34 cellular contexts compared by ENCODE assay signal in the genomic region with DNA sequence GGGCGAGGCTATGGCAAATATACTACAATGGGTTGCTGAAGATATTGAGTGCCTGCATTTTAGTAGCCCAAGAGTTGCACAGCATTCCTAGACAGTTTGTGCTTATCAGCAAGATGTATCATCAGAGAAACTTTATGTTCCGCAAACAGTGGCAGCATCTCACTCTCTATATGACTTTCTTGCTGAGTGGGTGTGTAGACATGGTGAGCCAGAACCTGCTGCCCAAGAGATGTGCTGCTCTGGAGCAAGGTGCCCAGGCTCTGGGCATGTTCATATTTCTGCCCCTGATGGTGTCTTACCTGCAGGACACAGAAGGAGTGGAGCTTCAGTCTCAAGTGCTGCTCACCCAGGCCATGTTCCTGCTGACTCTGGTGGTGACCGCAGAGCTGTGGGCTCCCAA. TPM values are rescaled to one million over a fixed set of nuclear protein-coding genes. Genes with fewer than 3 reads are reported as not detected.
"Had no signal": no experiment of that assay in that cellular context is flagged by ENCODE, and none has a peak within 500 bp of the region (broad histone marks: within the 10 kb centered on the region; RNA-seq: fewer than 3 reads in every experiment).

No MANE protein-coding gene starts in this region.

- H3K36me3 Mint-ChIP-seq: activated CD4-positive, alpha-beta memory T cell treated with anti-CD3 and anti-CD28 coated beads for 36 hours had no signal

- H3K36me3 ChIP-seq: gastrocnemius medialis, left lung, lower lobe of right lung, pancreas, sigmoid colon, tibial nerve, WERI-Rb-1 had no signal

- H3K4me3 ChIP-seq: body of pancreas, coronary artery, dorsolateral prefrontal cortex, gastrocnemius medialis, left lung, lower lobe of right lung, pancreas, psoas muscle, sigmoid colon, smooth muscle cell, tibial nerve had no signal

- H3K27ac Mint-ChIP-seq: activated CD4-positive, alpha-beta memory T cell treated with anti-CD3 and anti-CD28 coated beads for 36 hours; activated CD4-positive, alpha-beta T cell treated with anti-CD3 and anti-CD28 coated beads, Interleukin-2, amount 10 ng/mL, durations not matched to agents 24 days and 14 days; activated naive CD4-positive, alpha-beta T cell treated with anti-CD3 and anti-CD28 coated beads, Interleukin-2, amount 50 U/mL, for 24 hours; activated T-helper 2 cell treated with anti-CD3 and anti-CD28 coated beads, Interferon-gamma antibody, Interleukin-2, Interleukin-4, amounts not matched to agents 10 μg/mL and 5 μg/mL and 100 μg/mL, durations not matched to agents 14 hours and 24 hours and 36 hours; naive thymus-derived CD8-positive, alpha-beta T cell; T-helper 1 cell treated with Interleukin-12 subunit alpha and Interleukin-12 subunit beta and Interleukin-4 antibody, amounts not matched to agents 30 μg/mL and 1 μg/mL, for 36 hours had no signal

- H3K4me2 ChIP-seq: smooth muscle cell had no signal

- H3K4me1 Mint-ChIP-seq: activated naive CD4-positive, alpha-beta T cell treated with anti-CD3 and anti-CD28 coated beads, Interleukin-2, amount 50 U/mL, for 24 hours; neural crest cell had no signal

- H3K4me3 Mint-ChIP-seq: activated CD4-positive, alpha-beta memory T cell treated with anti-CD3 and anti-CD28 coated beads for 36 hours; activated CD4-positive, alpha-beta T cell treated with anti-CD3 and anti-CD28 coated beads, Interleukin-2, amount 10 ng/mL, durations not matched to agents 24 days and 14 days; activated naive CD4-positive, alpha-beta T cell treated with anti-CD3 and anti-CD28 coated beads, Interleukin-2, amount 50 U/mL, for 24 hours; naive thymus-derived CD8-positive, alpha-beta T cell; neural crest cell; T-helper 1 cell treated with Interleukin-12 subunit alpha and Interleukin-12 subunit beta and Interleukin-4 antibody, amounts not matched to agents 30 μg/mL and 1 μg/mL, for 36 hours had no signal

- H3K27ac ChIP-seq: body of pancreas, coronary artery, dorsolateral prefrontal cortex, gastrocnemius medialis, left lung, lower lobe of right lung, pancreas, psoas muscle, sigmoid colon, tibial nerve, WERI-Rb-1 had no signal

- H3K4me1 ChIP-seq: gastrocnemius medialis, left lung, lower lobe of right lung, pancreas, psoas muscle, tibial nerve had no signal

- H3K9me3 ChIP-seq: body of pancreas, gastrocnemius medialis, pancreas, psoas muscle, sigmoid colon had no signal

- H3K27me3 ChIP-seq: body of pancreas, dorsolateral prefrontal cortex, gastrocnemius medialis, left lung, pancreas, sigmoid colon, tibial nerve had no signal

- H3K9me3 Mint-ChIP-seq: activated naive CD4-positive, alpha-beta T cell treated with anti-CD3 and anti-CD28 coated beads, Interleukin-2, amount 50 U/mL, for 24 hours had no signal

- DNase-seq: activated CD4-positive, alpha-beta memory T cell treated with anti-CD3 and anti-CD28 coated beads for 36 hours; activated CD4-positive, alpha-beta T cell treated with anti-CD3 and anti-CD28 coated beads, Interleukin-2, amount 10 ng/mL, durations not matched to agents 24 days and 14 days; activated CD8-positive, alpha-beta memory T cell treated with anti-CD3 and anti-CD28 coated beads, Interleukin-2, amount 50 U/mL, for 4 hours; activated T-cell treated with anti-CD3 and anti-CD28 coated beads, Interleukin-2, amount 50 U/mL, for 1 hour; aorta; body of pancreas; dorsolateral prefrontal cortex; effector memory CD4-positive, alpha-beta T cell; gastrocnemius medialis; glutamatergic neuron; left lung; lower lobe of right lung; mesenchymal stem cell; naive thymus-derived CD8-positive, alpha-beta T cell; nucleus accumbens; pancreas; psoas muscle; sigmoid colon; stimulated activated CD4-positive, alpha-beta T cell treated with anti-CD3 and anti-CD28 coated beads, Interleukin-1b, Interleukin-23, amount 100 ng/mL, for 48 hours; stimulated activated naive CD4-positive, alpha-beta T cell treated with Interleukin-2 at 50 U/mL for 16 hours; T-helper 9 cell; WERI-Rb-1 had no signal

- ATAC-seq: activated CD4-positive, CD25-positive, alpha-beta regulatory T cell treated with anti-CD3 and anti-CD28 coated beads, Interleukin-2, amount 50 U/mL, for 24 hours; body of pancreas; gastrocnemius medialis; left lung; lower lobe of right lung; naive thymus-derived CD8-positive, alpha-beta T cell; pancreas; psoas muscle had no signal

RNA-seq across cellular contexts. Expression of a gene that starts 8.2 kb away (rescaled TPM):
- total RNA-seq: activated CD4-positive, alpha-beta memory T cell treated with anti-CD3 and anti-CD28 coated beads for 36 hours; activated CD4-positive, alpha-beta T cell treated with anti-CD3 and anti-CD28 coated beads, Interleukin-2, amount 10 ng/mL, durations not matched to agents 24 days and 14 days; activated CD8-positive, alpha-beta memory T cell treated with anti-CD3 and anti-CD28 coated beads for 36 hours; activated T-helper 2 cell treated with anti-CD3 and anti-CD28 coated beads, Interferon-gamma antibody, Interleukin-2, Interleukin-4, amounts not matched to agents 10 μg/mL and 5 μg/mL and 100 μg/mL, durations not matched to agents 14 hours and 24 hours and 36 hours; aorta; body of pancreas; epithelial cell of proximal tubule; gastrocnemius medialis; lower lobe of right lung; naive thymus-derived CD8-positive, alpha-beta T cell; neural crest cell; pancreas; psoas muscle; sigmoid colon; smooth muscle cell; temporal lobe; tibial nerve; ureter had no signal

RNA-seq across cellular contexts. Expression of a gene that starts 41.3 kb away (rescaled TPM):
- total RNA-seq: activated CD4-positive, alpha-beta memory T cell treated with anti-CD3 and anti-CD28 coated beads for 36 hours; activated CD4-positive, alpha-beta T cell treated with anti-CD3 and anti-CD28 coated beads, Interleukin-2, amount 10 ng/mL, durations not matched to agents 24 days and 14 days; activated CD8-positive, alpha-beta memory T cell treated with anti-CD3 and anti-CD28 coated beads for 36 hours; activated T-helper 2 cell treated with anti-CD3 and anti-CD28 coated beads, Interferon-gamma antibody, Interleukin-2, Interleukin-4, amounts not matched to agents 10 μg/mL and 5 μg/mL and 100 μg/mL, durations not matched to agents 14 hours and 24 hours and 36 hours; aorta; body of pancreas; dorsolateral prefrontal cortex; epithelial cell of proximal tubule; gastrocnemius medialis; left lung; lower lobe of right lung; naive thymus-derived CD8-positive, alpha-beta T cell; neural crest cell; pancreas; psoas muscle; sigmoid colon; smooth muscle cell; temporal lobe; tibial nerve; ureter had no signal
